ENCODE assay signal across 11 cellular contexts in the genomic region with DNA sequence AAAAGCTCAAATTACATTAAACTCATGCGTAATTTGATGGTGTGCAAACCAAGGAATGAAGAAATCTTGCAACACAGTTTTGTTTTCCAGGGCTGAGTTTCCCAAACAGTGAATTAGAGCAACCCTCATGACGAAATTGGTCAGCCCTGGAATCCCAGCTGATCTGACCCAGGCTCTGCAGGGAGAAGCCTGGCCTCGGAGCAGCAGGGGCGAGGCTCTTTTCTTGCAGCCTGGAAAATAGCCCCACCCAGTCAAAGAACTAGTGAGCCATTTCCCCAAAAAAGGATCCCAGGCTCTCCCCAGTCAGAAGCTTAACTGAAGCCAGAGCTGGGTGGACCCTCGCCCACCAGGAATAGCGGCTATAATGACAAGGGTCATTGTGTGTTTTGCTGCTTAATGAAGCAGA.
A peak's percentile ranks its signal among the peaks of the same experiment; 100 is the strongest.
DNase-seq lines count a peak whose midpoint lies in the region; ATAC-seq and TF ChIP-seq lines count a peak whose summit lies in the region.
"Had no signal": no experiment of that assay in that cellular context is flagged by ENCODE, and none has a peak within 500 bp of the region (broad histone marks: within the 10 kb centered on the region; RNA-seq: fewer than 3 reads in every experiment).

No MANE protein-coding gene starts in this region.

- H3K27me3 Mint-ChIP-seq in endodermal cell (ENCODE audit: insufficient read depth), result no peaks in the 10 kb centered on the region

- H3K36me3 ChIP-seq in esophagus muscularis mucosa (no peaks in the 10 kb centered on the region), mucosa of descending colon (ENCODE audit: low read depth) (no peaks in the 10 kb centered on the region), transverse colon (no peaks in the 10 kb centered on the region), endodermal cell (ENCODE audit: control insufficient read depth, insufficient read depth, low read length) (no peaks in the 10 kb centered on the region)

- H3K4me1 Mint-ChIP-seq in endodermal cell, result peaks cover 15% of the 10 kb centered on the region

- TF ChIP-seq CTCF in esophagus muscularis mucosa (IDR thresholded peaks at IDR 0.05) (no peak), mucosa of descending colon (IDR thresholded peaks at IDR 0.05) (no peak), transverse colon (IDR thresholded peaks at IDR 0.05) (no peak), endodermal cell (conservative IDR thresholded peaks at IDR 0.05) (no peak)

- no peaks in the 10 kb centered on the region for H3K36me3 Mint-ChIP-seq in endodermal cell (ENCODE audit: low read depth)

- intact Hi-C loops in esophagus muscularis mucosa (cut with DNase I) (no loop called here), mucosa of descending colon (cut with DNase I, micrococcal nuclease) (no loop called here), transverse colon (cut with DNase I; ENCODE audit: low total_unique reads) (no loop called here)

- H3K4me1 ChIP-seq in esophagus muscularis mucosa (peaks cover 8 to 25% (median 18%) of the 10 kb centered on the region in 4 donors), mucosa of descending colon (ENCODE audit: low read depth) (peaks cover 5% of the 10 kb centered on the region), transverse colon (peaks cover 7 to 29% (median 17%) of the 10 kb centered on the region in 4 donors), endodermal cell (ENCODE audit: control insufficient read depth, insufficient read depth, low read length) (peaks cover 3% of the 10 kb centered on the region)

- no peak overlapping the region for H3K9ac ChIP-seq in endodermal cell (ENCODE audit: extremely low read depth, low read length, poor library complexity, severe bottlenecking)

- no peak overlapping the region for H3K4me3 Mint-ChIP-seq in endodermal cell
- H3K4me3 Mint-ChIP-seq: T-helper 2 cell treated with Interferon-gamma antibody and Interleukin-4, amounts not matched to agents 5 μg/mL and 100 μg/mL, for 36 hours had no signal

- H3K27me3 ChIP-seq in esophagus muscularis mucosa (no peaks in the 10 kb centered on the region), transverse colon (no peaks in the 10 kb centered on the region), endodermal cell (ENCODE audit: control insufficient read depth, insufficient read depth, low read length, poor library complexity, severe bottlenecking) (no peaks in the 10 kb centered on the region)

- in situ Hi-C loops in transverse colon (cut with MboI; ENCODE audit: low pct_ligation_motif_present in 1 of 4, low pct_unique_long_range_greater_than_20kb in 1 of 4, low sequenced_read_pairs in 3 of 4), result no loop called here

- WGBS in esophagus muscularis mucosa, result 61% methylated on average over 5 of the region's 6 CpGs
- 49 to 56% methylated on average over 2 to 6 of the region's 6 CpGs for WGBS in transverse colon (ENCODE audit: low coverage in 1 of 2), 2 donors
- 84 to 90% methylated on average over 4 to 6 of the region's 6 CpGs for WGBS in endodermal cell (ENCODE audit: insufficient coverage in 1 of 2, insufficient read length in 1 of 2), 2 experiments

- TF ChIP-seq RAD21 in Ishikawa (IDR thresholded peaks at IDR 0.05; ENCODE audit: low read depth), result no peak

- TF ChIP-seq POLR2A in esophagus muscularis mucosa (IDR thresholded peaks at IDR 0.05; ENCODE audit: low read depth) (no peak), transverse colon (IDR thresholded peaks at IDR 0.05) (no peak)

- H3K27ac Mint-ChIP-seq in endodermal cell, result no peak overlapping the region
- H3K27ac Mint-ChIP-seq: T-helper 2 cell treated with Interferon-gamma antibody and Interleukin-4, amounts not matched to agents 5 μg/mL and 100 μg/mL, for 36 hours had no signal

- no peak for DNase-seq in esophagus muscularis mucosa (ENCODE audit: extremely low spot score)
- peak; percentile 38 to 61 (median 50) for DNase-seq in mucosa of descending colon
- peak; percentile 50 for DNase-seq in transverse colon
- no peak for DNase-seq in putamen (ENCODE audit: low spot score)
- DNase-seq in stimulated activated CD4-positive, alpha-beta T cell treated with anti-CD3 and anti-CD28 coated beads, Interleukin-2, amount 100 ng/mL, for 48 hours, result no peak
- DNase-seq in endodermal cell, result no peak
- DNase-seq: GDM1; stimulated activated CD4-positive, alpha-beta T cell treated with anti-CD3 and anti-CD28 coated beads, Interleukin-4, amount 100 ng/mL, for 4 hours had no signal

- TF ChIP-seq EP300 in Ishikawa (IDR thresholded peaks at IDR 0.05; ENCODE audit: borderline replicate concordance) (no peak), esophagus muscularis mucosa (IDR thresholded peaks at IDR 0.05) (no peak), transverse colon (IDR thresholded peaks at IDR 0.05; ENCODE audit: low read depth) (no peak)

- H3K9me3 ChIP-seq in esophagus muscularis mucosa, result no peaks in the 10 kb centered on the region
- H3K9me3 ChIP-seq in mucosa of descending colon, result no peaks in the 10 kb centered on the region
- no peaks in the 10 kb centered on the region for H3K9me3 ChIP-seq in transverse colon
- H3K9me3 ChIP-seq in endodermal cell (ENCODE audit: control insufficient read depth, low read length), result no peaks in the 10 kb centered on the region

- H3K4me3 ChIP-seq in esophagus muscularis mucosa (peak overlapping the region in 1 of 4 donors; percentile 19), mucosa of descending colon (no peak overlapping the region), transverse colon (no peak overlapping the region), endodermal cell (ENCODE audit: low read length) (no peak overlapping the region)

- ATAC-seq in mucosa of descending colon (peak; percentile 45), GM18868 (IDR thresholded peaks at IDR 0.05; ENCODE audit: unreplicated experiment) (no peak)

- H3K27ac ChIP-seq in esophagus muscularis mucosa (replicated peaks in 1 of 4) (peak overlapping the region; percentile 47 to 62 (median 56)), transverse colon (peak overlapping the region; percentile 52 to 73 (median 60)), endodermal cell (ENCODE audit: low read depth, low read length) (no peak overlapping the region)

- no peaks in the 10 kb centered on the region for H3K9me3 Mint-ChIP-seq in endodermal cell
- H3K9me3 Mint-ChIP-seq: T-helper 2 cell treated with Interferon-gamma antibody and Interleukin-4, amounts not matched to agents 5 μg/mL and 100 μg/mL, for 36 hours had no signal

TF ChIP-seq in Ishikawa, 13 proteins besides CTCF, POLR2A, EP300 and RAD21:
- TF ChIP-seq CREB1 (IDR thresholded peaks at IDR 0.05; ENCODE audit: low read depth), result no peak
- 0 out of 2 replicates have a peak, but pooled peaks have one; percentile 25 for TF ChIP-seq MAX (IDR thresholded peaks at IDR 0.05)
- TF ChIP-seq CEBPB (IDR thresholded peaks at IDR 0.05), result peak; percentile 69
- TF ChIP-seq REST (IDR thresholded peaks at IDR 0.05; ENCODE audit: low read depth), result no peak
- TF ChIP-seq TCF12 (IDR thresholded peaks at IDR 0.05; ENCODE audit: low read depth), result no peak
- TF ChIP-seq NFIC (IDR thresholded peaks at IDR 0.05), result 0 out of 2 replicates have a peak, but pooled peaks have one; percentile 8
- no peak for TF ChIP-seq YY1 (IDR thresholded peaks at IDR 0.05; ENCODE audit: low read depth)
- TF ChIP-seq TAF1 (IDR thresholded peaks at IDR 0.05; ENCODE audit: low read depth), result no peak
- TF ChIP-seq ZBTB7A (IDR thresholded peaks at IDR 0.05; ENCODE audit: low read depth), result peak; percentile 84
- TF ChIP-seq FOXM1 (IDR thresholded peaks at IDR 0.05; ENCODE audit: borderline replicate concordance, low read depth), result no peak
- no peak for TF ChIP-seq TEAD4 (IDR thresholded peaks at IDR 0.05)
- TF ChIP-seq, protein P1, sequence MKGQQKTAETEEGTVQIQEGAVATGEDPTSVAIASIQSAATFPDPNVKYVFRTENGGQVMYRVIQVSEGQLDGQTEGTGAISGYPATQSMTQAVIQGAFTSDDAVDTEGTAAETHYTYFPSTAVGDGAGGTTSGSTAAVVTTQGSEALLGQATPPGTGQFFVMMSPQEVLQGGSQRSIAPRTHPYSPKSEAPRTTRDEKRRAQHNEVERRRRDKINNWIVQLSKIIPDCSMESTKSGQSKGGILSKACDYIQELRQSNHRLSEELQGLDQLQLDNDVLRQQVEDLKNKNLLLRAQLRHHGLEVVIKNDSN (IDR thresholded peaks at IDR 0.05), result no peak
- no peak for TF ChIP-seq EGR1 (IDR thresholded peaks at IDR 0.05)
TF ChIP-seq in Ishikawa: peak in this region for 4.

Comparison
In these comparisons a context has a peak if more than half of its experiments do, and no peak if none do; other contexts are left out.
1. DNase-seq: peak in mucosa of descending colon (3 of 3) and transverse colon (single experiment); none in esophagus muscularis mucosa (single experiment), putamen (single experiment), stimulated activated CD4-positive, alpha-beta T cell treated with anti-CD3 and anti-CD28 coated beads, Interleukin-2, amount 100 ng/mL, for 48 hours (0 of 2) and endodermal cell (single experiment).